Comparison of ENCODE assay signal across 8 cellular contexts in genomic region chr19:4066682-4067395, GRCh38. TPM values are rescaled to one million over a fixed set of nuclear protein-coding genes. Genes with fewer than 3 reads are reported as not detected.
DNase-seq lines count a peak whose midpoint lies in the region; ATAC-seq, FAIRE-seq and TF ChIP-seq lines count a peak whose summit lies in the region.

Gene ZBTB7A (minus strand): TSS chr19:4066899. CDS start chr19:4055232, 11,667 bp downstream.

- no peak for FAIRE-seq in RCC 7860 (lab: Jason Lieb, UNC)

- peak; percentile 78 to 93 (median 81) for DNase-seq in CD4-positive, alpha-beta memory T cell
- DNase-seq in HuH-7 (ENCODE audit: low spot score) = peak; percentile 58
- DNase-seq in RCC 7860 (ENCODE audit: low spot score) = peak; percentile 63
- peak; percentile 67 for DNase-seq in activated T-helper 1 cell treated with anti-CD3 and anti-CD28 coated beads, Interleukin-12 subunit alpha, Interleukin-12 subunit beta, Interleukin-2, Interleukin-4 antibody, amounts not matched to agents 30 ng/mL and 10 ng/mL and 1 ng/mL, durations not matched to agents 14 hours and 24 hours and 36 hours (ENCODE audit: low spot score)
- peak; percentile 73 for DNase-seq in esophagus squamous epithelium (lab: John Stamatoyannopoulos, UW)
- DNase-seq in myocyte (ENCODE audit: low read depth) = peak; percentile 75
- peak; percentile 91 for DNase-seq in stomach

- no CpG with 5 or more reads among the region's 85 CpGs for WGBS in esophagus squamous epithelium, 2 donors
- 0 to 1% (median 1%) methylated on average over 39 to 82 of the region's 85 CpGs; no CpG with 5 or more reads in 1 of the 5 donors for WGBS in stomach, 5 donors

- CTCF ChIA-PET in CD4-positive, alpha-beta memory T cell (lab: Charles Lee; ENCODE audit: partially characterized antibody) = interaction anchor here (1.4 to 1.5 kb wide), 2 partner anchors 37 to 73 kb away, joined by 3 to 5 read pairs; no protein-coding TSS in a partner anchor

- TF ChIP-seq CTCF in esophagus squamous epithelium (IDR thresholded peaks at IDR 0.05) (peak in 1 of 6 experiments; percentile 21), stomach (IDR thresholded peaks at IDR 0.05) (no peak)

- no peaks in the 10 kb centered on the region for H3K36me3 ChIP-seq in CD4-positive, alpha-beta memory T cell (ENCODE audit: insufficient read depth, low read length)
- peaks cover 0 to 14% (median 5%) of the 10 kb centered on the region in 3 donors for H3K36me3 ChIP-seq in esophagus squamous epithelium
- H3K36me3 ChIP-seq in stomach = peaks cover 0 to 17% (median 0%) of the 10 kb centered on the region in 4 donors

- H3K4me3 Mint-ChIP-seq in CD4-positive, alpha-beta memory T cell = peak within 1 kb of the TSS; percentile 87 to 95 (median 91)
- peak within 1 kb of the TSS; percentile 82 for H3K4me3 Mint-ChIP-seq in activated T-helper 1 cell treated with anti-CD3 and anti-CD28 coated beads, Interleukin-12 subunit alpha, Interleukin-12 subunit beta, Interleukin-2, Interleukin-4 antibody, amounts not matched to agents 30 ng/mL and 10 ng/mL and 1 ng/mL, durations not matched to agents 14 hours and 24 hours and 36 hours

- intact Hi-C loops in CD4-positive, alpha-beta memory T cell (cut with micrococcal nuclease) = loop anchor here (1.0 to 10.0 kb wide), 8 partner anchors 22 to 492 kb away; partner anchors contain the start of genes ANKRD24, HMG20B, MAP2K2 and PIAS4
- intact Hi-C loops in activated T-helper 1 cell treated with anti-CD3 and anti-CD28 coated beads, Interleukin-12 subunit alpha, Interleukin-12 subunit beta, Interleukin-2, Interleukin-4 antibody, amounts not matched to agents 30 ng/mL and 10 ng/mL and 1 ng/mL, durations not matched to agents 14 hours and 24 hours and 36 hours (cut with micrococcal nuclease) = loop anchor here (1.0 to 5.0 kb wide), 12 partner anchors 8 to 405 kb away; partner anchors contain the start of genes ANKRD24, CHAF1A, EEF2 and HDGFL2
- intact Hi-C loops in esophagus squamous epithelium (cut with DNase I) (no loop called here), stomach (cut with DNase I; ENCODE audit: low total_unique reads) (no loop called here)

- H3K4me1 Mint-ChIP-seq in CD4-positive, alpha-beta memory T cell = peaks cover 19 to 47% (median 32%) of the 10 kb centered on the region in 4 donors
- H3K4me1 Mint-ChIP-seq in activated T-helper 1 cell treated with anti-CD3 and anti-CD28 coated beads, Interleukin-12 subunit alpha, Interleukin-12 subunit beta, Interleukin-2, Interleukin-4 antibody, amounts not matched to agents 30 ng/mL and 10 ng/mL and 1 ng/mL, durations not matched to agents 14 hours and 24 hours and 36 hours (ENCODE audit: low read depth) = peaks cover 16% of the 10 kb centered on the region

- no peaks in the 10 kb centered on the region for H3K27me3 Mint-ChIP-seq in CD4-positive, alpha-beta memory T cell
- no peaks in the 10 kb centered on the region for H3K27me3 Mint-ChIP-seq in activated T-helper 1 cell treated with anti-CD3 and anti-CD28 coated beads, Interleukin-12 subunit alpha, Interleukin-12 subunit beta, Interleukin-2, Interleukin-4 antibody, amounts not matched to agents 30 ng/mL and 10 ng/mL and 1 ng/mL, durations not matched to agents 14 hours and 24 hours and 36 hours (ENCODE audit: insufficient read depth)

- no peaks in the 10 kb centered on the region for H3K9me3 ChIP-seq in CD4-positive, alpha-beta memory T cell (ENCODE audit: control insufficient read depth in 1 of 2, low read length in 2 of 2)
- no peaks in the 10 kb centered on the region for H3K9me3 ChIP-seq in esophagus squamous epithelium
- H3K9me3 ChIP-seq in stomach = no peaks in the 10 kb centered on the region

- ATAC-seq in GM18502 (IDR thresholded peaks at IDR 0.05; ENCODE audit: poor library complexity, unreplicated experiment) = no peak

- peaks cover 0 to 10% of the 10 kb centered on the region in 2 donors for H3K36me3 Mint-ChIP-seq in CD4-positive, alpha-beta memory T cell
- peaks cover 4% of the 10 kb centered on the region for H3K36me3 Mint-ChIP-seq in activated T-helper 1 cell treated with anti-CD3 and anti-CD28 coated beads, Interleukin-12 subunit alpha, Interleukin-12 subunit beta, Interleukin-2, Interleukin-4 antibody, amounts not matched to agents 30 ng/mL and 10 ng/mL and 1 ng/mL, durations not matched to agents 14 hours and 24 hours and 36 hours (ENCODE audit: low read depth)

- peak within 1 kb of the TSS; percentile 90 to 95 (median 93) for H3K27ac Mint-ChIP-seq in CD4-positive, alpha-beta memory T cell
- peak within 1 kb of the TSS; percentile 87 for H3K27ac Mint-ChIP-seq in activated T-helper 1 cell treated with anti-CD3 and anti-CD28 coated beads, Interleukin-12 subunit alpha, Interleukin-12 subunit beta, Interleukin-2, Interleukin-4 antibody, amounts not matched to agents 30 ng/mL and 10 ng/mL and 1 ng/mL, durations not matched to agents 14 hours and 24 hours and 36 hours

- H3K4me1 ChIP-seq in CD4-positive, alpha-beta memory T cell (ENCODE audit: insufficient read depth, low read length) = peaks cover 52% of the 10 kb centered on the region
- H3K4me1 ChIP-seq in esophagus squamous epithelium = peaks cover 29 to 47% (median 37%) of the 10 kb centered on the region in 3 donors
- peaks cover 33 to 49% (median 41%) of the 10 kb centered on the region in 4 donors for H3K4me1 ChIP-seq in stomach

- peak within 1 kb of the TSS in 1 of 2 donors; percentile 70 for H3K4me3 ChIP-seq in CD4-positive, alpha-beta memory T cell (ENCODE audit: low read length in 2 of 2)
- H3K4me3 ChIP-seq in esophagus squamous epithelium = peak within 1 kb of the TSS; percentile 98 to 100 (median 99)
- H3K4me3 ChIP-seq in stomach = peak within 1 kb of the TSS; percentile 94 to 100 (median 100)

- H3K27ac ChIP-seq in CD4-positive, alpha-beta memory T cell (ENCODE audit: low read depth, low read length) = peak within 1 kb of the TSS; percentile 83
- peak within 1 kb of the TSS; percentile 99 to 100 (median 99) for H3K27ac ChIP-seq in esophagus squamous epithelium
- H3K27ac ChIP-seq in stomach = peak within 1 kb of the TSS; percentile 96 to 100 (median 98)

- no peaks in the 10 kb centered on the region for H3K9me3 Mint-ChIP-seq in CD4-positive, alpha-beta memory T cell
- no peaks in the 10 kb centered on the region for H3K9me3 Mint-ChIP-seq in activated T-helper 1 cell treated with anti-CD3 and anti-CD28 coated beads, Interleukin-12 subunit alpha, Interleukin-12 subunit beta, Interleukin-2, Interleukin-4 antibody, amounts not matched to agents 30 ng/mL and 10 ng/mL and 1 ng/mL, durations not matched to agents 14 hours and 24 hours and 36 hours

- peak in 2 of 4 donors; percentile 56 to 65 for TF ChIP-seq POLR2A in esophagus squamous epithelium (IDR thresholded peaks at IDR 0.05)
- TF ChIP-seq POLR2A in stomach (IDR thresholded peaks at IDR 0.05) = no peak

- POLR2A ChIA-PET in CD4-positive, alpha-beta memory T cell (lab: Charles Lee; ENCODE audit: partially characterized antibody) = interaction anchor here (0.6 to 3.6 kb wide), 18 partner anchors 8 to 404 kb away, joined by 3 to 54 read pairs (median 6); partner anchors contain the start of genes APBA3, EEF2, PIAS4 and YJU2

- no peaks in the 10 kb centered on the region for H3K27me3 ChIP-seq in CD4-positive, alpha-beta memory T cell (ENCODE audit: insufficient read depth, low read length)
- no peaks in the 10 kb centered on the region for H3K27me3 ChIP-seq in esophagus squamous epithelium
- H3K27me3 ChIP-seq in stomach = no peaks in the 10 kb centered on the region

- TF ChIP-seq EP300 in stomach (IDR thresholded peaks at IDR 0.05) = no peak

RNA-seq across cellular contexts. Expression of gene ZBTB7A, which starts in this region (rescaled TPM):
- 10 to 100 TPM; 57.0 to 57.7 TPM for total RNA-seq in CD4-positive, alpha-beta memory T cell
- polyA plus RNA-seq in CD4-positive, alpha-beta memory T cell = 10 to 100 TPM in 1 of 2 donors, 1 to 10 TPM in 1; 9.6 to 48.2 TPM
- 37.1 and 41.3 TPM in 2 replicates for total RNA-seq in activated T-helper 1 cell treated with anti-CD3 and anti-CD28 coated beads, Interleukin-12 subunit alpha, Interleukin-12 subunit beta, Interleukin-2, Interleukin-4 antibody, amounts not matched to agents 30 ng/mL and 10 ng/mL and 1 ng/mL, durations not matched to agents 14 hours and 24 hours and 36 hours
- total RNA-seq in esophagus squamous epithelium (100 to 1,000 TPM in 1 of 4 donors, 10 to 100 TPM in 3; 60.5 to 187 (median 81.2) TPM), myocyte (30.1 and 37.1 TPM in 2 replicates), stomach (100 to 1,000 TPM in 2 of 5 donors, 10 to 100 TPM in 3; 11.2 to 274 (median 66.8) TPM)
- polyA plus RNA-seq in myocyte (2012) = 17.0 TPM
- polyA plus RNA-seq in stomach = 10 to 100 TPM in 2 of 3 donors, 1 to 10 TPM in 1; 8.0 to 14.4 (median 12.0) TPM

Comparison
In these comparisons a context has a peak if more than half of its experiments do, and no peak if none do; other contexts are left out.
1. intact Hi-C loops: an anchor here in CD4-positive, alpha-beta memory T cell (1.0 to 10.0 kb wide) and activated T-helper 1 cell treated with anti-CD3 and anti-CD28 coated beads, Interleukin-12 subunit alpha, Interleukin-12 subunit beta, Interleukin-2, Interleukin-4 antibody, amounts not matched to agents 30 ng/mL and 10 ng/mL and 1 ng/mL, durations not matched to agents 14 hours and 24 hours and 36 hours (1.0 to 5.0 kb wide); none called in esophagus squamous epithelium and stomach.